1 cellular context compared by ENCODE assay signal in genomic region chr3:172102883-172103310, GRCh38.
TF ChIP-seq lines count a peak whose summit lies in the region.

No MANE protein-coding gene starts in this region.

TF ChIP-seq in HepG2, 621 proteins besides CTCF, POLR2A, EP300 and RAD21 (continued from another document):
- TF ChIP-seq, protein P1, sequence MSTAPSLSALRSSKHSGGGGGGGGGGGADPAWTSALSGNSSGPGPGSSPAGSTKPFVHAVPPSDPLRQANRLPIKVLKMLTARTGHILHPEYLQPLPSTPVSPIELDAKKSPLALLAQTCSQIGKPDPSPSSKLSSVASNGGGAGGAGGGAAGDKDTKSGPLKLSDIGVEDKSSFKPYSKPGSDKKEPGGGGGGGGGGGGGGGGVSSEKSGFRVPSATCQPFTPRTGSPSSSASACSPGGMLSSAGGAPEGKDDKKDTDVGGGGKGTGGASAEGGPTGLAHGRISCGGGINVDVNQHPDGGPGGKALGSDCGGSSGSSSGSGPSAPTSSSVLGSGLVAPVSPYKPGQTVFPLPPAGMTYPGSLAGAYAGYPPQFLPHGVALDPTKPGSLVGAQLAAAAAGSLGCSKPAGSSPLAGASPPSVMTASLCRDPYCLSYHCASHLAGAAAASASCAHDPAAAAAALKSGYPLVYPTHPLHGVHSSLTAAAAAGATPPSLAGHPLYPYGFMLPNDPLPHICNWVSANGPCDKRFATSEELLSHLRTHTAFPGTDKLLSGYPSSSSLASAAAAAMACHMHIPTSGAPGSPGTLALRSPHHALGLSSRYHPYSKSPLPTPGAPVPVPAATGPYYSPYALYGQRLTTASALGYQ (CRISPR knock-in tag; IDR thresholded peaks at IDR 0.05), result no peak
- TF ChIP-seq BCL6 (CRISPR knock-in tag; IDR thresholded peaks at IDR 0.05) (peak; percentile 87), FOXJ3 (CRISPR knock-in tag; IDR thresholded peaks at IDR 0.05; ENCODE audit: borderline replicate concordance) (peak; percentile 69; the same call in 1 of the 2 replicates), SIX1 (CRISPR knock-in tag; IDR thresholded peaks at IDR 0.05; ENCODE audit: borderline replicate concordance) (peak; percentile 72), RELA (CRISPR knock-in tag; IDR thresholded peaks at IDR 0.05) (no peak), ZSCAN22 (CRISPR knock-in tag; IDR thresholded peaks at IDR 0.05) (no peak), ISL2 (CRISPR knock-in tag; IDR thresholded peaks at IDR 0.05) (peak; percentile 97), ZBTB39 (CRISPR knock-in tag; IDR thresholded peaks at IDR 0.05) (peak; percentile 90; the same call in 1 of the 2 replicates), SOX5 (CRISPR knock-in tag; IDR thresholded peaks at IDR 0.05; ENCODE audit: borderline replicate concordance) (peak; percentile 83), MED8 (CRISPR knock-in tag; IDR thresholded peaks at IDR 0.05; ENCODE audit: insufficient replicate concordance) (peak; percentile 61), TBX3 (IDR thresholded peaks at IDR 0.05; ENCODE audit: borderline replicate concordance) (peak; percentile 74), STAT6 (CRISPR knock-in tag; IDR thresholded peaks at IDR 0.05; ENCODE audit: borderline replicate concordance) (no peak), CREB1 (IDR thresholded peaks at IDR 0.05) (no peak), CREB1 (CRISPR knock-in tag; IDR thresholded peaks at IDR 0.05) (peak; percentile 57), AHDC1 (CRISPR knock-in tag; IDR thresholded peaks at IDR 0.05; ENCODE audit: borderline replicate concordance) (peak; percentile 89; the same call in 1 of the 2 replicates), HNF4A (CRISPR knock-in tag; IDR thresholded peaks at IDR 0.05) (peak; percentile 81), DPF2 (CRISPR knock-in tag; IDR thresholded peaks at IDR 0.05; ENCODE audit: borderline replicate concordance, low read depth) (0 out of 2 replicates have a peak, but pooled peaks have one; percentile 54), HOXA5 (CRISPR knock-in tag; IDR thresholded peaks at IDR 0.05) (no peak), SAP130 (CRISPR knock-in tag; IDR thresholded peaks at IDR 0.05; ENCODE audit: low read depth) (peak; percentile 63), RCOR2 (CRISPR knock-in tag; IDR thresholded peaks at IDR 0.05) (peak; percentile 41; the same call in 1 of the 2 replicates)
- TF ChIP-seq, protein P2, sequence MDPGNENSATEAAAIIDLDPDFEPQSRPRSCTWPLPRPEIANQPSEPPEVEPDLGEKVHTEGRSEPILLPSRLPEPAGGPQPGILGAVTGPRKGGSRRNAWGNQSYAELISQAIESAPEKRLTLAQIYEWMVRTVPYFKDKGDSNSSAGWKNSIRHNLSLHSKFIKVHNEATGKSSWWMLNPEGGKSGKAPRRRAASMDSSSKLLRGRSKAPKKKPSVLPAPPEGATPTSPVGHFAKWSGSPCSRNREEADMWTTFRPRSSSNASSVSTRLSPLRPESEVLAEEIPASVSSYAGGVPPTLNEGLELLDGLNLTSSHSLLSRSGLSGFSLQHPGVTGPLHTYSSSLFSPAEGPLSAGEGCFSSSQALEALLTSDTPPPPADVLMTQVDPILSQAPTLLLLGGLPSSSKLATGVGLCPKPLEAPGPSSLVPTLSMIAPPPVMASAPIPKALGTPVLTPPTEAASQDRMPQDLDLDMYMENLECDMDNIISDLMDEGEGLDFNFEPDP (CRISPR knock-in tag; conservative IDR thresholded peaks at IDR 0.05), result 0 out of 2 replicates have a peak, but pooled peaks have one; percentile 54
